In the genomic region with DNA sequence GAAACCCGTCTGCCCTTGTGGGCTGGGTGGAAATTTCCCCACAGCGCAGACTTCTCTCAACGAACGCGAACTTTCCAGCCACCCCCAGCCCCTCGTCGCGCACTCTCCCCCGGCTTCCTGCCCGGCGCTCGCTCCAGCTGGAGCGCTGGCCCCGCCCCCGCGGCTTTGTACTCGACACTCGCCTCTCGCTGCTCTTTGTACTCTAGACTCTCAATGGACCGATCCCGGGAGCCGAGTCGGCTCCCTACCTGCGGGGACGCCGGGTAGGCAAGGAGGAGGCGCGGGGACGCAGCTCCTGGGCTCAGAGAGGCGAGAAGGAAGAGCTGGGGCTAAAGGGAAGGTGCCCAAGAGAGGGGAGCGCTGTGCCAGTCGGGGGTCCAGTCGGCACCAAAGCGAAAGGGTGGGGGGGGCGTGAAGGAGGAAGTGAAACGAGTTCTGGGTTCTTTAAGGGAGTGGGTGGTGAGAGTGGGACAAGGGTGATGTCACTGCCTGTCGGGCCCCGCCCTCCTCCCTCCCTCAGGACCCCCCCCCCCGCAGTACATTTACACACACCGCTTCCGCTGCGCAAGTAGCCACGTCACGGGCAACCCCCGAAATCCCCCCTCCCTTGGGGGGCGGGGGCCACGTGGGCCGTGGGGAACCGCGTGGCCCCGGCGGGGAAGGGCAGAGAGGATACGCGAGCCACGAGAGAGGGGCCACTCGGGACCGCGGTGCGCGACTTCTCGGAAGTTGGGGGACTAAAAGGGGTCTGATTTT, we compare ENCODE assay signal across 8 cellular contexts.
DNase-seq lines count a peak whose midpoint lies in the region; ATAC-seq lines count a peak whose summit lies in the region.

No MANE protein-coding gene starts in this region.

- H3K9me3 ChIP-seq in effector memory CD4-positive, alpha-beta T cell (ENCODE audit: control insufficient read depth, low read length) = no peaks in the 10 kb centered on the region

- peaks cover 40% of the 10 kb centered on the region for H3K4me1 ChIP-seq in effector memory CD4-positive, alpha-beta T cell (ENCODE audit: control insufficient read depth, insufficient read depth, low read length, poor library complexity, severe bottlenecking)

- DNase-seq in NCI-H1436 (lab: John Stamatoyannopoulos, UW) (peak; percentile 67), NCI-H1436 treated with DMSO at 0.1 percent for 48 hours (lab: John Stamatoyannopoulos, UW) (no peak), medulla oblongata (ENCODE audit: extremely low spot score) (peak; percentile 84)
- DNase-seq in NK-92 treated with Interleukin-12 subunit alpha and Interleukin-12 subunit beta, amount 100 ng/mL, for 24 hours (lab: John Stamatoyannopoulos, UW) = peak; percentile 67
- DNase-seq in activated CD8-positive, alpha-beta memory T cell treated with anti-CD3 and anti-CD28 coated beads for 48 hours (ENCODE audit: low read depth in 2 of 3, low spot score in 2 of 3) = peak; percentile 66 to 82 (median 78)
- peak; percentile 89 to 92 (median 91) for DNase-seq in effector memory CD4-positive, alpha-beta T cell
- peak; percentile 84 to 92 (median 91) for DNase-seq in stimulated activated CD4-positive, alpha-beta T cell treated with anti-CD3 and anti-CD28 coated beads, TNF-alpha, amount 100 ng/mL, for 4 hours (ENCODE audit: low read depth in 3 of 3)

- no peaks in the 10 kb centered on the region for H3K27me3 ChIP-seq in effector memory CD4-positive, alpha-beta T cell (replicated peaks; ENCODE audit: control insufficient read depth, insufficient read depth, low read length, poor library complexity, severe bottlenecking)

- H3K4me3 ChIP-seq in effector memory CD4-positive, alpha-beta T cell (ENCODE audit: insufficient read depth, low read depth, low read length, poor library complexity, severe bottlenecking) = peak overlapping the region; percentile 65

- ATAC-seq in HG03521 (IDR thresholded peaks at IDR 0.05; ENCODE audit: unreplicated experiment) = peak; percentile 31

- H3K27ac ChIP-seq in effector memory CD4-positive, alpha-beta T cell (ENCODE audit: insufficient read depth, low read length, poor library complexity, severe bottlenecking) = peak overlapping the region; percentile 100

- peaks cover 38% of the 10 kb centered on the region for H3K36me3 ChIP-seq in effector memory CD4-positive, alpha-beta T cell (ENCODE audit: control insufficient read depth, insufficient read depth, low read length)
